In genomic region chr15:51955514-51955913, GRCh38 we compare ENCODE assay signal across 26 cellular contexts. TPM values are rescaled to one million over a fixed set of nuclear protein-coding genes. Genes with fewer than 3 reads are reported as not detected.
DNase-seq lines count a peak whose midpoint lies in the region; ATAC-seq, FAIRE-seq and TF ChIP-seq lines count a peak whose summit lies in the region.
"Had no signal": no experiment of that assay in that cellular context is flagged by ENCODE, and none has a peak within 500 bp of the region (broad histone marks: within the 10 kb centered on the region; RNA-seq: fewer than 3 reads in every experiment).

No MANE protein-coding gene starts in this region.

- H3K9ac ChIP-seq in HepG2 (ENCODE audit: insufficient read depth, low read depth, low read length) (no peak overlapping the region), Karpas-422 (ENCODE audit: low read length) (no peak overlapping the region), GM12878 (ENCODE audit: control insufficient read depth, insufficient read depth, low read length) (no peak overlapping the region), SK-N-SH (no peak overlapping the region)
- H3K9ac ChIP-seq: BLaER1 had no signal

- H3K4me3 ChIP-seq in HepG2 (replicated peaks in 1 of 3; ENCODE audit: insufficient read depth in 1 of 3, low read depth in 2 of 3, low read length in 3 of 3), result no peak overlapping the region
- H3K4me3 ChIP-seq in right lobe of liver, result no peak overlapping the region
- H3K4me3 ChIP-seq in Karpas-422 (ENCODE audit: low read length), result no peak overlapping the region
- no peak overlapping the region for H3K4me3 ChIP-seq in GM12878
- no peak overlapping the region for H3K4me3 ChIP-seq in SK-N-SH (ENCODE audit: low read depth in 2 of 2, low read length in 1 of 2)
- H3K4me3 ChIP-seq: A549, BLaER1 had no signal

- H3K36me3 ChIP-seq in HepG2 (replicated peaks in 1 of 2; ENCODE audit: control insufficient read depth in 1 of 2, insufficient read depth in 2 of 2, low read length in 2 of 2) (peaks cover 40 to 94% of the 10 kb centered on the region in 2 experiments), right lobe of liver (peaks cover 0 to 65% (median 30%) of the 10 kb centered on the region in 4 donors), Karpas-422 (ENCODE audit: insufficient read depth, low read length) (peaks cover 66% of the 10 kb centered on the region), GM12878 (ENCODE audit: control insufficient read depth in 2 of 2, insufficient read depth in 2 of 2, low read length in 1 of 2) (peaks cover 13 to 41% of the 10 kb centered on the region in 2 experiments), SK-N-SH (replicated peaks in 1 of 2; ENCODE audit: control insufficient read depth in 1 of 2, insufficient read depth in 2 of 2, low read length in 1 of 2) (peaks cover 72 to 77% of the 10 kb centered on the region in 2 experiments)

- H3K27ac ChIP-seq in HepG2 (ENCODE audit: extremely low read length, insufficient read depth, low read length) (no peak overlapping the region), right lobe of liver (no peak overlapping the region), Karpas-422 (ENCODE audit: low read length) (no peak overlapping the region), GM12878 (ENCODE audit: control insufficient read depth, insufficient read depth) (no peak overlapping the region), SK-N-SH (ENCODE audit: low read depth in 2 of 2, low read length in 1 of 2) (no peak overlapping the region)
- H3K27ac ChIP-seq: 22Rv1, A549, BLaER1 had no signal

- CTCF ChIA-PET in HepG2 (lab: Yijun Ruan, JAX; ENCODE audit: low intra/inter-chr PET ratio, low total read pairs) (no interaction called here), GM12878 (lab: Yijun Ruan, JAX) (interaction anchor here (0.9 kb wide), 2 partner anchors 82 to 229 kb away, joined by 3 read pairs; no protein-coding TSS in a partner anchor), SK-N-SH (lab: Yijun Ruan, JAX) (no interaction called here)

- no peak for ATAC-seq in HepG2
- ATAC-seq in right lobe of liver, result no peak
- ATAC-seq in GM12878, result no peak
- ATAC-seq in GM18858 (IDR thresholded peaks at IDR 0.05; ENCODE audit: unreplicated experiment), result no peak
- ATAC-seq: A549 had no signal

- BruUV-seq in HepG2 (replicated peaks; lab: Mats Ljungman, UMichigan) (no TSS peak), GM12878 (replicated peaks; lab: Mats Ljungman, UMichigan) (TSS peak; percentile 18)

- H3K4me1 ChIP-seq in HepG2 (ENCODE audit: insufficient read depth, low read length) (peaks cover 11% of the 10 kb centered on the region), right lobe of liver (peaks cover 0 to 10% (median 4%) of the 10 kb centered on the region in 4 donors), Karpas-422 (ENCODE audit: low read length) (no peaks in the 10 kb centered on the region), GM12878 (ENCODE audit: control insufficient read depth, insufficient read depth, low read length) (no peaks in the 10 kb centered on the region), SK-N-SH (ENCODE audit: control insufficient read depth in 1 of 2, insufficient read depth in 2 of 2, low read depth in 1 of 2, low read length in 1 of 2) (no peaks in the 10 kb centered on the region)
- H3K4me1 ChIP-seq: BE2C, BLaER1 had no signal

- no peaks in the 10 kb centered on the region for H3K27me3 ChIP-seq in HepG2 (ENCODE audit: control insufficient read depth in 1 of 2, insufficient read depth in 2 of 2, low read length in 2 of 2)
- no peaks in the 10 kb centered on the region for H3K27me3 ChIP-seq in right lobe of liver
- H3K27me3 ChIP-seq in Karpas-422 (ENCODE audit: low read length), result no peaks in the 10 kb centered on the region
- no peaks in the 10 kb centered on the region for H3K27me3 ChIP-seq in GM12878 (replicated peaks in 1 of 2; ENCODE audit: control insufficient read depth in 2 of 2, insufficient read depth in 2 of 2, low read length in 1 of 2)
- no peaks in the 10 kb centered on the region for H3K27me3 ChIP-seq in SK-N-SH (ENCODE audit: insufficient read depth)
- H3K27me3 ChIP-seq: BE2C, BLaER1 had no signal

- no peak overlapping the region for H2AFZ ChIP-seq in HepG2 (ENCODE audit: low read length)
- H2AFZ ChIP-seq in Karpas-422 (ENCODE audit: low read length), result no peak overlapping the region
- H2AFZ ChIP-seq in GM12878 (ENCODE audit: control insufficient read depth, low read depth, low read length), result no peak overlapping the region
- no peak overlapping the region for H2AFZ ChIP-seq in SK-N-SH (ENCODE audit: low read depth)

- no peaks in the 10 kb centered on the region for H3K9me3 ChIP-seq in HepG2 (ENCODE audit: low read length)
- H3K9me3 ChIP-seq in right lobe of liver, result no peaks in the 10 kb centered on the region
- no peaks in the 10 kb centered on the region for H3K9me3 ChIP-seq in Karpas-422 (ENCODE audit: low read length)
- no peaks in the 10 kb centered on the region for H3K9me3 ChIP-seq in GM12878 (replicated peaks; ENCODE audit: control insufficient read depth, insufficient read depth, low read length)
- no peaks in the 10 kb centered on the region for H3K9me3 ChIP-seq in SK-N-SH
- H3K9me3 ChIP-seq: A549, BE2C, BLaER1 had no signal

- H4K20me1 ChIP-seq in HepG2 (ENCODE audit: insufficient read depth, low read length), result peaks cover 4% of the 10 kb centered on the region; the same call in 1 of the 2 replicates
- H4K20me1 ChIP-seq in Karpas-422 (ENCODE audit: insufficient read depth, low read depth, low read length), result no peaks in the 10 kb centered on the region
- no peaks in the 10 kb centered on the region for H4K20me1 ChIP-seq in GM12878 (ENCODE audit: control insufficient read depth, insufficient read depth)
- no peaks in the 10 kb centered on the region for H4K20me1 ChIP-seq in SK-N-SH (ENCODE audit: insufficient read depth)
- H4K20me1 ChIP-seq: BLaER1 had no signal

- intact Hi-C loops in HepG2 (cut with micrococcal nuclease; ENCODE audit: unreplicated experiment), result no loop called here
- intact Hi-C loops in right lobe of liver (cut with DNase I), result no loop called here
- intact Hi-C loops in GM12878 (cut with micrococcal nuclease; ENCODE audit: unreplicated experiment), result no loop called here

- RAD21 ChIA-PET in GM12878 (lab: Charles Lee; ENCODE audit: unreplicated experiment), result no interaction called here

- peaks cover 1% of the 10 kb centered on the region for H3K79me2 ChIP-seq in HepG2 (ENCODE audit: insufficient read depth, low read length)
- peaks cover 5% of the 10 kb centered on the region; the same call in 1 of the 2 replicates for H3K79me2 ChIP-seq in Karpas-422 (ENCODE audit: low read length)
- H3K79me2 ChIP-seq in GM12878 (ENCODE audit: control insufficient read depth, insufficient read depth, low read length), result no peaks in the 10 kb centered on the region
- no peaks in the 10 kb centered on the region for H3K79me2 ChIP-seq in SK-N-SH (ENCODE audit: insufficient read depth)

- TF ChIP-seq CTCF in HepG2 (CRISPR knock-in tag; IDR thresholded peaks at IDR 0.05) (no peak), right lobe of liver (IDR thresholded peaks at IDR 0.05) (no peak), GM12878 (IDR thresholded peaks at IDR 0.05 in 2 of 3, conservative IDR thresholded peaks at IDR 0.05 in 1 of 3; ENCODE audit: control insufficient read depth in 2 of 3, extremely low read depth in 1 of 3, insufficient read depth in 1 of 3, low read depth in 3 of 3, low read length in 3 of 3) (no peak), SK-N-SH (IDR thresholded peaks at IDR 0.05) (no peak)

- TF ChIP-seq POLR2A in HepG2 (IDR thresholded peaks at IDR 0.05; ENCODE audit: insufficient read depth in 1 of 2, low read depth in 2 of 2, low read length in 2 of 2) (no peak), right lobe of liver (IDR thresholded peaks at IDR 0.05) (no peak), GM12878 (IDR thresholded peaks at IDR 0.05; ENCODE audit: low read depth, low read length) (no peak)

- in situ Hi-C loops in HepG2 (cut with HindIII; ENCODE audit: extremely low pct_ligation_motif_present, low pct_unique_long_range_greater_than_20kb) (no loop called here), GM12878 (cut with MboI) (no loop called here)

- H3K9me2 ChIP-seq in Karpas-422 (replicated peaks; ENCODE audit: insufficient read depth, low read length) (no peaks in the 10 kb centered on the region), SK-N-SH (no peaks in the 10 kb centered on the region)

- no peak for TF ChIP-seq RAD21 in HepG2 (CRISPR knock-in tag; IDR thresholded peaks at IDR 0.05)
- TF ChIP-seq RAD21 in GM12878 (IDR thresholded peaks at IDR 0.05; ENCODE audit: insufficient read depth, low read depth, low read length), result no peak
- TF ChIP-seq RAD21 in SK-N-SH (IDR thresholded peaks at IDR 0.05; ENCODE audit: low read length), result no peak

- TF ChIP-seq EP300 in HepG2 (IDR thresholded peaks at IDR 0.05; ENCODE audit: low read depth in 2 of 2, low read length in 2 of 2) (no peak), HepG2 (CRISPR knock-in tag; IDR thresholded peaks at IDR 0.05; ENCODE audit: borderline replicate concordance) (no peak), GM12878 (IDR thresholded peaks at IDR 0.05; ENCODE audit: borderline replicate concordance in 1 of 2, control insufficient read depth in 1 of 2, low read depth in 2 of 2, low read length in 2 of 2) (no peak), SK-N-SH (IDR thresholded peaks at IDR 0.05; ENCODE audit: borderline replicate concordance in 1 of 2, low read depth in 1 of 2, low read length in 1 of 2) (no peak)

- H3K4me2 ChIP-seq in HepG2 (ENCODE audit: low read depth, low read length), result no peak overlapping the region
- no peak overlapping the region for H3K4me2 ChIP-seq in Karpas-422 (ENCODE audit: low read depth, low read length, poor library complexity, severe bottlenecking)
- H3K4me2 ChIP-seq in GM12878 (ENCODE audit: control insufficient read depth, insufficient read depth), result no peak overlapping the region
- no peak overlapping the region for H3K4me2 ChIP-seq in SK-N-SH
- H3K4me2 ChIP-seq: A549, BLaER1 had no signal

- peaks cover 5% of the 10 kb centered on the region for H3F3A ChIP-seq in SK-N-SH (replicated peaks; ENCODE audit: insufficient read depth)

- POLR2A ChIA-PET in HepG2 (lab: Yijun Ruan, JAX) (interaction anchor here (1.0 kb wide), 1 partner anchor 16 kb away, joined by 3 read pairs; the partner anchor contains the start of gene LEO1), GM12878 (lab: Charles Lee) (interaction anchor here (0.6 kb wide), 1 partner anchor 115 kb away, joined by 3 read pairs; no protein-coding TSS in a partner anchor), SK-N-SH (lab: Yijun Ruan, JAX) (interaction anchor here (1.3 kb wide), 1 partner anchor 16 kb away, joined by 6 read pairs; the partner anchor contains the start of gene LEO1)

- 100% methylated on average over 3 of the region's 3 CpGs for WGBS in HepG2 (ENCODE audit: low lambda C conversion rate)
- 93% methylated on average over 3 of the region's 3 CpGs for WGBS in right lobe of liver (ENCODE audit: insufficient coverage, low coverage, low lambda C conversion rate, missing lambda C conversion rate)
- 97% methylated on average over 3 of the region's 3 CpGs for WGBS in GM12878 (ENCODE audit: insufficient coverage, insufficient replicate concordance, low lambda C conversion rate, missing lambda C conversion rate)
- WGBS in SK-N-SH (ENCODE audit: low lambda C conversion rate), result 99% methylated on average over 3 of the region's 3 CpGs

- FAIRE-seq in HepG2 (lab: Jason Lieb, UNC) (no peak), GM12878 (lab: Jason Lieb, UNC) (no peak)
- FAIRE-seq: A549, GM12892, GM18507 had no signal

- SMC1A ChIA-PET in GM12878 (lab: Charles Lee; ENCODE audit: uncharacterized antibody, unreplicated experiment), result no interaction called here

- DNase-seq in HepG2 (ENCODE audit: low spot score) (no peak), right lobe of liver (no peak), Karpas-422 (peak; percentile 22), GM12878 (ENCODE audit: low read depth, low spot score) (no peak), GF-D8 (lab: John Stamatoyannopoulos, UW) (no peak), SK-N-SH (no peak)
- DNase-seq: AML-193; BE2C; C1 segment of cervical spinal cord; CD4-positive, alpha-beta memory T cell; CD4-positive, CD25-positive, alpha-beta regulatory T cell; CD8-positive, alpha-beta memory T cell; COR-L47; DMS 273 treated with DMSO at 0.1 percent for 48 hours; DMS153; DMS53; DMS79; DND-41; EL; GDM1 had no signal

RNA-seq across cellular contexts. Expression of gene LEO1, which starts 16.1 kb away (rescaled TPM):
- total RNA-seq in HepG2 (2016; rRNA removed; fragmentation: Illumina TruSeq; extraction: Trizol) (60.3 and 103 TPM in 2 replicates), right lobe of liver (10 to 100 TPM in 4 of 6 experiments, 1 to 10 TPM in 2; 8.9 to 20.6 (median 11.9) TPM), GM12878 (2014; rRNA removed) (23.7 and 28.6 TPM in 2 replicates), GM12878 (2014; rRNA removed; fragmentation: Illumina TruSeq; extraction: Trizol) (45.1 and 46.1 TPM in 2 replicates), GM12878 (2021) (23.0 and 23.6 TPM in 2 replicates)
- 5.4 and 6.7 TPM in 2 replicates for total RNA-seq in HepG2 (2016; cell fraction: cytosol; rRNA removed; fragmentation: Illumina TruSeq; extraction: Trizol; ENCODE audit: low read depth)
- 59.6 and 98.8 TPM in 2 replicates for total RNA-seq in HepG2 (2016; cell fraction: insoluble cytoplasmic fraction; rRNA removed; fragmentation: Illumina TruSeq; extraction: Trizol)
- total RNA-seq in HepG2 (2016; cell fraction: membrane; rRNA removed; fragmentation: Illumina TruSeq; extraction: Trizol), result 11.8 and 15.6 TPM in 2 replicates
- 31.2 and 37.2 TPM in 2 replicates for total RNA-seq in HepG2 (2016; cell fraction: nucleus; rRNA removed; fragmentation: Illumina TruSeq; extraction: Trizol)
- polyA plus RNA-seq in HepG2 (2011; rRNA removed) (14.8 and 17.0 TPM in 2 replicates), GM12878 (2011; rRNA removed) (13.6 and 15.8 TPM in 2 replicates), GM12878 (2014; fragmentation: Illumina TruSeq; extraction: Trizol) (50.6 and 62.8 TPM in 2 replicates), GM12878 (2014; fragmentation: Nextera tagmentation; extraction: Ambion mirVana) (10 to 100 TPM; 29.5 to 35.2 TPM), GM12878 (2014; rRNA removed) (23.8 and 25.8 TPM in 2 replicates), GM12878 (2016; fragmentation: Nextera tagmentation; extraction: Ambion mirVana) (10 to 100 TPM; 45.6 to 47.8 TPM), SK-N-SH (2012; rRNA removed) (6.7 and 7.0 TPM in 2 replicates)
- 5.5 and 8.8 TPM in 2 replicates for polyA plus RNA-seq in HepG2 (2011; cell fraction: cytosol; rRNA removed)
- 6.2 and 9.5 TPM in 2 replicates for polyA plus RNA-seq in HepG2 (2011; cell fraction: nucleus; rRNA removed)
- 53.1 and 82.9 TPM in 2 replicates for polyA plus RNA-seq in HepG2 (2012)
- polyA plus RNA-seq in HepG2 (2016; cell fraction: cytosol; fragmentation: Illumina TruSeq; extraction: Trizol; ENCODE audit: low read depth), result 1.7 and 2.5 TPM in 2 replicates
- polyA plus RNA-seq in HepG2 (2016; cell fraction: insoluble cytoplasmic fraction; fragmentation: Illumina TruSeq; extraction: Trizol; ENCODE audit: low read depth), result 95.3 and 96.1 TPM in 2 replicates
- polyA plus RNA-seq in HepG2 (2016; cell fraction: membrane; fragmentation: Illumina TruSeq; extraction: Trizol; ENCODE audit: low read depth), result 3.5 and 5.3 TPM in 2 replicates
- polyA plus RNA-seq in HepG2 (2016; cell fraction: nucleus; fragmentation: Illumina TruSeq; extraction: Trizol; ENCODE audit: insufficient read depth, low read depth), result 34.7 and 39.3 TPM in 2 replicates
- 4.3 TPM in 2 replicates for polyA minus RNA-seq in HepG2 (2011; rRNA and poly(A)+ RNA removed; ENCODE audit: low replicate concordance)
- 14.5 and 17.0 TPM in 2 replicates for polyA minus RNA-seq in HepG2 (2011; cell fraction: cytosol; rRNA and poly(A)+ RNA removed)
- 22.8 and 38.7 TPM in 2 replicates for polyA minus RNA-seq in HepG2 (2011; cell fraction: nucleus; rRNA and poly(A)+ RNA removed)
- total RNA-seq in Karpas-422 (2014; rRNA removed; shearing (Covaris generic); ENCODE audit: low replicate concordance), result 16.9 and 32.3 TPM in 2 replicates
- 71.0 and 71.5 TPM in 2 replicates for total RNA-seq in GM12878 (2013; cell fraction: nucleolus; rRNA removed)
- 14.7 TPM for polyA plus RNA-seq in GM12878 (2011; ENCODE audit: low read depth)
- 3.6 and 4.8 TPM in 2 replicates for polyA plus RNA-seq in GM12878 (2011; cell fraction: cytosol; rRNA removed)
- polyA plus RNA-seq in GM12878 (2011; cell fraction: nucleus; rRNA removed), result 5.4 and 8.5 TPM in 2 replicates
- 18.5 and 23.9 TPM in 2 replicates for polyA plus RNA-seq in GM12878 (2012)
- 9.0 and 9.4 TPM in 2 replicates for polyA minus RNA-seq in GM12878 (2011; rRNA and poly(A)+ RNA removed)
- polyA minus RNA-seq in GM12878 (2011; cell fraction: cytosol; rRNA and poly(A)+ RNA removed), result 5.3 and 6.5 TPM in 2 replicates
- polyA minus RNA-seq in GM12878 (2011; cell fraction: nucleus; rRNA and poly(A)+ RNA removed), result 5.7 and 7.3 TPM in 2 replicates
- polyA plus RNA-seq in SK-N-SH (2012; cell fraction: cytosol; rRNA removed), result 11.1 and 20.0 TPM in 2 replicates
- polyA plus RNA-seq in SK-N-SH (2012; cell fraction: nucleus; rRNA removed), result 4.6 and 7.8 TPM in 2 replicates
